8 cellular contexts compared by ENCODE assay signal in genomic region chr16:1826691-1827573, GRCh38. TPM values are rescaled to one million over a fixed set of nuclear protein-coding genes. Genes with fewer than 3 reads are reported as not detected.
DNase-seq lines count a peak whose midpoint lies in the region; TF ChIP-seq lines count a peak whose summit lies in the region.

Gene FAHD1, plus strand, starts transcription at chr16:1827206. Its CDS starts 33 bp downstream, at chr16:1827239.
Gene HAGH, minus strand, starts transcription at chr16:1826825. Its CDS starts 38 bp downstream, at chr16:1826787.

- 0% methylated on average over 104 of the region's 104 CpGs for WGBS in ectodermal cell, 2 experiments

- DNase-seq in CMK (ENCODE audit: low read depth) (peak; percentile 70), GM20000 (ENCODE audit: low spot score) (peak; percentile 100), HS-5 (ENCODE audit: low read depth) (peak; percentile 68), NK-92 (lab: John Stamatoyannopoulos, UW; ENCODE audit: unreplicated experiment) (peak; percentile 36), lung microvascular endothelial cell (ENCODE audit: low read depth in 2 of 2) (peak; percentile 98 to 99)
- peak; percentile 70 to 83 for DNase-seq in activated CD8-positive, alpha-beta memory T cell treated with anti-CD3 and anti-CD28 coated beads for 1 hour (ENCODE audit: extremely low read depth in 1 of 2, low read depth in 1 of 2)
- DNase-seq in stimulated activated CD4-positive, alpha-beta T cell treated with anti-CD3 and anti-CD28 coated beads, TNF-alpha, amount 100 ng/mL, for 4 hours (ENCODE audit: low read depth in 3 of 3), result peak; percentile 80 to 89 (median 81)

- peak within 1 kb of the TSS; percentile 91 for H3K4me3 ChIP-seq in ectodermal cell (ENCODE audit: insufficient read depth, low read depth, low read length)

- peaks cover 13% of the 10 kb centered on the region for H3K4me1 ChIP-seq in ectodermal cell (ENCODE audit: control insufficient read depth, insufficient read depth, low read length)

- no peak for TF ChIP-seq CTCF in GM20000 (IDR thresholded peaks at IDR 0.05; ENCODE audit: extremely low read depth, missing control alignments)

- no peaks in the 10 kb centered on the region for H3K36me3 ChIP-seq in ectodermal cell (ENCODE audit: control insufficient read depth, insufficient read depth, low read length)

- H3K27me3 ChIP-seq in ectodermal cell (ENCODE audit: control insufficient read depth, insufficient read depth, low read length, poor library complexity, severe bottlenecking), result peaks cover 6% of the 10 kb centered on the region

- peak within 1 kb of the TSS; percentile 67 for H3K27ac ChIP-seq in ectodermal cell (ENCODE audit: insufficient read depth, low read depth, low read length, poor library complexity, severe bottlenecking)

- no peaks in the 10 kb centered on the region for H3K9me3 ChIP-seq in ectodermal cell (ENCODE audit: control insufficient read depth, low read length)

RNA-seq across cellular contexts. Expression of gene FAHD1, which starts in this region (rescaled TPM):
- polyA plus RNA-seq in ectodermal cell (2013, experiment 1 of 4), result 19.5 TPM
- polyA plus RNA-seq in ectodermal cell (2013, experiment 2 of 4), result 18.7 TPM
- polyA plus RNA-seq in ectodermal cell (2013, experiment 3 of 4), result 17.7 TPM
- polyA plus RNA-seq in ectodermal cell (2013, experiment 4 of 4), result 17.8 TPM
- 74.3 and 81.7 TPM in 2 replicates for total RNA-seq in lung microvascular endothelial cell

RNA-seq across cellular contexts. Expression of gene HAGH, which starts in this region (rescaled TPM):
- polyA plus RNA-seq in ectodermal cell (2013, experiment 1 of 4), result 28.3 TPM
- polyA plus RNA-seq in ectodermal cell (2013, experiment 2 of 4), result 25.5 TPM
- polyA plus RNA-seq in ectodermal cell (2013, experiment 3 of 4), result 37.8 TPM
- 34.9 TPM for polyA plus RNA-seq in ectodermal cell (2013, experiment 4 of 4)
- total RNA-seq in lung microvascular endothelial cell, result 58.2 and 71.8 TPM in 2 replicates

Comparison
In these comparisons a context has a peak if more than half of its experiments do, and no peak if none do; other contexts are left out.
1. Peak in every context shown above with its lines: DNase-seq, H3K4me3 ChIP-seq and H3K27ac ChIP-seq.
2. DNase-seq: peak in every context shown above with its lines; median percentile 100 in GM20000; 98 in lung microvascular endothelial cell; 81 in stimulated activated CD4-positive, alpha-beta T cell treated with anti-CD3 and anti-CD28 coated beads, TNF-alpha, amount 100 ng/mL, for 4 hours; 76 in activated CD8-positive, alpha-beta memory T cell treated with anti-CD3 and anti-CD28 coated beads for 1 hour; 70 in CMK; 68 in HS-5; 36 in NK-92.